ENCODE assay signal across 11 cellular contexts in the genomic region with DNA sequence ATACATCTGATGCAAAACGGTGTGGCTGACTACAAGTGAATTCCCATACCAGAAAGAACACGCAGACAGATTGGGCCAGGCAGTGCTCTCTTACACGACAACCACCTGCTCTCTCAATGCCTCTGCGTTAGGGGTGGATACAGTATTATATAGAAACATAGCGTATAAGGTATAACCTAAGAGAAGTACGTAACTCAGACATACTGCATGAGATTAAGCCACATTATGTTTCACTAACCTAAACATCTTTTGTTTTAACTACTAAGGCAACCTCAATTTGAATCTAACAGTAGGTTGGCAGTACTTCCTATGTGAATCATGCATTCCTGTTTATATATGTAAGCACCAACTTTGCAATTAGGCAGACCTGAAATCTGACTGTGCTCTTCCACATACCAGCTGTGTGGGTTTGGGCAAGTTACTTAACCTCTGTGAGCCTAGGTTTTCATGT. TPM values are rescaled to one million over a fixed set of nuclear protein-coding genes. Genes with fewer than 3 reads are reported as not detected.
DNase-seq lines count a peak whose midpoint lies in the region; ATAC-seq, FAIRE-seq and TF ChIP-seq lines count a peak whose summit lies in the region.
"Had no signal": no experiment of that assay in that cellular context is flagged by ENCODE, and none has a peak within 500 bp of the region (broad histone marks: within the 10 kb centered on the region; RNA-seq: fewer than 3 reads in every experiment).

No MANE protein-coding gene starts in this region.

- H3K36me3 Mint-ChIP-seq in CD4-positive, alpha-beta T cell (ENCODE audit: low read depth), result no peaks in the 10 kb centered on the region
- peaks cover 5% of the 10 kb centered on the region for H3K36me3 Mint-ChIP-seq in activated CD4-positive, alpha-beta T cell treated with anti-CD3 and anti-CD28 coated beads, Interleukin-2, amount 10 ng/mL, durations not matched to agents 7 days and 5 days (ENCODE audit: low read depth)
- H3K36me3 Mint-ChIP-seq: stimulated activated naive B cell treated with anti-CD40 and anti-IgM and Interleukin-4, amounts not matched to agents 10 μg/mL and 1 μg/mL and 100 μg/mL, for 72 hours had no signal

- no peak for FAIRE-seq in GM12892 (lab: Jason Lieb, UNC)

- no peaks in the 10 kb centered on the region for H3K27me3 Mint-ChIP-seq in CD4-positive, alpha-beta T cell
- peaks cover 2% of the 10 kb centered on the region for H3K27me3 Mint-ChIP-seq in activated CD4-positive, alpha-beta T cell treated with anti-CD3 and anti-CD28 coated beads, Interleukin-2, amount 10 ng/mL, durations not matched to agents 7 days and 5 days

- peak overlapping the region; percentile 92 for H3K27ac Mint-ChIP-seq in CD4-positive, alpha-beta T cell
- peak overlapping the region; percentile 94 for H3K27ac Mint-ChIP-seq in activated CD4-positive, alpha-beta T cell treated with anti-CD3 and anti-CD28 coated beads, Interleukin-2, amount 10 ng/mL, durations not matched to agents 7 days and 5 days
- H3K27ac Mint-ChIP-seq: nephron; stimulated activated naive B cell treated with anti-CD40 and anti-IgM and Interleukin-4, amounts not matched to agents 10 μg/mL and 1 μg/mL and 100 μg/mL, for 72 hours had no signal

- ATAC-seq in CD4-positive, alpha-beta T cell (ENCODE audit: poor library complexity), result peak; percentile 89
- ATAC-seq in HG03097 (IDR thresholded peaks at IDR 0.05; ENCODE audit: low FRiP score, unreplicated experiment) (peak; percentile 50), foreskin keratinocyte (peak; percentile 92)

- H3K4me1 Mint-ChIP-seq in CD4-positive, alpha-beta T cell (ENCODE audit: low read depth), result peaks cover 40% of the 10 kb centered on the region
- H3K4me1 Mint-ChIP-seq in activated CD4-positive, alpha-beta T cell treated with anti-CD3 and anti-CD28 coated beads, Interleukin-2, amount 10 ng/mL, durations not matched to agents 7 days and 5 days, result peaks cover 51% of the 10 kb centered on the region

- no peak overlapping the region for H3K4me3 ChIP-seq in coronary artery
- H3K4me3 ChIP-seq: SJCRH30 had no signal

- no peaks in the 10 kb centered on the region for H3K27me3 ChIP-seq in CD4-positive, alpha-beta T cell (ENCODE audit: control insufficient read depth, insufficient read depth, low read length)
- no peaks in the 10 kb centered on the region for H3K27me3 ChIP-seq in foreskin keratinocyte

- H3K4me3 Mint-ChIP-seq in CD4-positive, alpha-beta T cell, result peak overlapping the region; percentile 5
- H3K4me3 Mint-ChIP-seq in activated CD4-positive, alpha-beta T cell treated with anti-CD3 and anti-CD28 coated beads, Interleukin-2, amount 10 ng/mL, durations not matched to agents 7 days and 5 days, result peak overlapping the region; percentile 0
- H3K4me3 Mint-ChIP-seq: nephron; stimulated activated naive B cell treated with anti-CD40 and anti-IgM and Interleukin-4, amounts not matched to agents 10 μg/mL and 1 μg/mL and 100 μg/mL, for 72 hours had no signal

- no peak overlapping the region for H3K27ac ChIP-seq in CD4-positive, alpha-beta T cell (ENCODE audit: low read depth, low read length)
- H3K27ac ChIP-seq in foreskin keratinocyte, result peak overlapping the region; percentile 41
- H3K27ac ChIP-seq in coronary artery, result no peak overlapping the region
- H3K27ac ChIP-seq: SJCRH30 had no signal

- TF ChIP-seq POLR2A in GM12892 (IDR thresholded peaks at IDR 0.05; ENCODE audit: low read depth, low read length), result no peak

- peaks cover 27% of the 10 kb centered on the region for H3K4me1 ChIP-seq in foreskin keratinocyte
- H3K4me1 ChIP-seq: SJCRH30 had no signal

- CTCF ChIA-PET in CD4-positive, alpha-beta T cell (lab: Charles Lee), result interaction anchor here (1.0 to 9.2 kb wide), 2 partner anchors 8 to 9 kb away, joined by 4 to 156 read pairs; no protein-coding TSS in a partner anchor
- CTCF ChIA-PET in activated CD4-positive, alpha-beta T cell treated with anti-CD3 and anti-CD28 coated beads, Interleukin-2, amount 10 ng/mL, durations not matched to agents 7 days and 5 days (lab: Charles Lee), result interaction anchor here (0.8 to 1.0 kb wide), 2 partner anchors 22 to 102 kb away, joined by 3 read pairs; no protein-coding TSS in a partner anchor

- H3K9me3 ChIP-seq in CD4-positive, alpha-beta T cell (ENCODE audit: control insufficient read depth, low read length), result no peaks in the 10 kb centered on the region
- H3K9me3 ChIP-seq: SJCRH30 had no signal

- no peaks in the 10 kb centered on the region for H3K9me3 Mint-ChIP-seq in CD4-positive, alpha-beta T cell
- H3K9me3 Mint-ChIP-seq in activated CD4-positive, alpha-beta T cell treated with anti-CD3 and anti-CD28 coated beads, Interleukin-2, amount 10 ng/mL, durations not matched to agents 7 days and 5 days, result no peaks in the 10 kb centered on the region
- H3K9me3 Mint-ChIP-seq: nephron; stimulated activated naive B cell treated with anti-CD40 and anti-IgM and Interleukin-4, amounts not matched to agents 10 μg/mL and 1 μg/mL and 100 μg/mL, for 72 hours had no signal

- intact Hi-C loops in CD4-positive, alpha-beta T cell (cut with DNase I, micrococcal nuclease), result loop anchor here (1.0 to 10.0 kb wide), 2 partner anchors 11 to 1010 kb away; no protein-coding TSS in a partner anchor

- no peak for TF ChIP-seq CTCF in CD4-positive, alpha-beta T cell (IDR thresholded peaks at IDR 0.05)
- no peak for TF ChIP-seq CTCF in foreskin keratinocyte (conservative IDR thresholded peaks at IDR 0.05)
- no peak for TF ChIP-seq CTCF in coronary artery (IDR thresholded peaks at IDR 0.05)

- POLR2A ChIA-PET in CD4-positive, alpha-beta T cell (lab: Charles Lee), result interaction anchor here (2.6 kb wide), 1 partner anchor 58 kb away, joined by 15 read pairs; a partner anchor contains a TSS
- POLR2A ChIA-PET in activated CD4-positive, alpha-beta T cell treated with anti-CD3 and anti-CD28 coated beads, Interleukin-2, amount 10 ng/mL, durations not matched to agents 7 days and 5 days (lab: Charles Lee), result no interaction called here

- peak in 5 of 10 experiments; percentile 30 to 43 (median 37) for DNase-seq in CD4-positive, alpha-beta T cell
- DNase-seq in activated CD4-positive, alpha-beta T cell treated with anti-CD3 and anti-CD28 coated beads, Interleukin-2, amount 10 ng/mL, durations not matched to agents 7 days and 5 days, result peak; percentile 53
- DNase-seq in foreskin keratinocyte (peak; percentile 85 to 98), NCI-H187 (lab: John Stamatoyannopoulos, UW) (no peak), coronary artery (ENCODE audit: low spot score) (no peak), GM12892 (ENCODE audit: insufficient read length) (no peak), SIG-M5 treated with dmso at 0.1 percent for 504 hours (lab: John Stamatoyannopoulos, UW; ENCODE audit: unreplicated experiment) (no peak)
- DNase-seq: SJCRH30; stimulated activated naive B cell treated with anti-CD40 and anti-IgM and Interleukin-4, amounts not matched to agents 10 μg/mL and 1 μg/mL and 100 μg/mL, for 72 hours had no signal

RNA-seq across cellular contexts. Expression of a gene that starts 58.1 kb away (rescaled TPM):
- 10 to 100 TPM; 10.0 to 12.2 TPM for total RNA-seq in CD4-positive, alpha-beta T cell
- total RNA-seq in activated CD4-positive, alpha-beta T cell treated with anti-CD3 and anti-CD28 coated beads, Interleukin-2, amount 10 ng/mL, durations not matched to agents 7 days and 5 days, result 10 to 100 TPM; 46.2 to 46.5 TPM
- 46.1 and 49.2 TPM in 2 replicates for total RNA-seq in foreskin keratinocyte
- polyA plus RNA-seq in foreskin keratinocyte, result 65.2 and 67.3 TPM in 2 replicates
- 64.0 TPM for polyA plus RNA-seq in GM12892 (2012; ENCODE audit: missing spikeins)

Comparison
In these comparisons a context has a peak if more than half of its experiments do, and no peak if none do; other contexts are left out.
1. DNase-seq: peak in activated CD4-positive, alpha-beta T cell treated with anti-CD3 and anti-CD28 coated beads, Interleukin-2, amount 10 ng/mL, durations not matched to agents 7 days and 5 days (single experiment) and foreskin keratinocyte (2 of 2); none in NCI-H187 (0 of 2), coronary artery (single experiment), GM12892 (single experiment) and SIG-M5 treated with dmso at 0.1 percent for 504 hours (single experiment).
2. Peak in every context shown above with its lines, with median percentiles within 50 percentile points of each other: ATAC-seq.